1 cellular context compared by ENCODE assay signal in genomic region chr12:110574044-110574443, GRCh38.
TF ChIP-seq lines count a peak whose summit lies in the region.

No MANE protein-coding gene starts in this region.

TF ChIP-seq in HepG2, 621 proteins besides CTCF, POLR2A, EP300 and RAD21 (continued from another document):
- TF ChIP-seq, protein P1, sequence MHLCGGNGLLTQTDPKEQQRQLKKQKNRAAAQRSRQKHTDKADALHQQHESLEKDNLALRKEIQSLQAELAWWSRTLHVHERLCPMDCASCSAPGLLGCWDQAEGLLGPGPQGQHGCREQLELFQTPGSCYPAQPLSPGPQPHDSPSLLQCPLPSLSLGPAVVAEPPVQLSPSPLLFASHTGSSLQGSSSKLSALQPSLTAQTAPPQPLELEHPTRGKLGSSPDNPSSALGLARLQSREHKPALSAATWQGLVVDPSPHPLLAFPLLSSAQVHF (CRISPR knock-in tag; IDR thresholded peaks at IDR 0.05): no peak
